10 cellular contexts compared by ENCODE assay signal in the genomic region with DNA sequence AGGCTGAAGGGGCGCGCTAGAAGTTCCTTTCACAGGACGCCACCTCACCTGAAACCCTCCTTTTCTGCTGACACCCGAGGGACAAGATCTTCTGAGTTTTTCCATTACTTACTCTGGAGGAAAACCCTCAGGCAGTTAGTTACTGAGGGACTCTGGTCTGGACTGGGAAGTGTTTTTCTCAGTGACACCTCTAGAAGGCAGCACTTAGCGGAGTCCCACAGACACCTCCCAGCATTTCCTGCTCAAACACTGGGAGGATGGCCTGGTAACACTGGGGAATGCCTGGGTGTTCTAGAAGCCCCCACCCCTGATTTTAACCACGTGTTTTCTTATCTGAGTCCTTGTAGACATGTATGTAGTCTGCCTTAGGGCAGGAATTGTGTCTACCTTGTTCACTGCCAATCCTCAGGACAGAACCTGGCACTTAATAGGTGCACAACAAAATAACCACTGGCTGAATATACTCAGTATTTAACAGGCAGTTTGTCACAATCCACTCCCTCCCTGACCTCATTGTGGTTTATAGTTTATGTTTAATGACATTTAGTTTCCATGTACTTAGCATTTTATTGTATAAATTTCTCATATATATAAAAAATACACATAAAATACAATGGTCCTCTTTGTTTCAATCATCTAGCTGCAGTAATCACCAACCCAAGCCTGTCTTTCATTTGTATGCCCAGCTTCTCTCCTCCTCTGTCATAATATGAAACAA. TPM values are rescaled to one million over a fixed set of nuclear protein-coding genes. Genes with fewer than 3 reads are reported as not detected.
DNase-seq lines count a peak whose midpoint lies in the region; ATAC-seq and TF ChIP-seq lines count a peak whose summit lies in the region.
"Had no signal": no experiment of that assay in that cellular context is flagged by ENCODE, and none has a peak within 500 bp of the region (broad histone marks: within the 10 kb centered on the region; RNA-seq: fewer than 3 reads in every experiment).

No MANE protein-coding gene starts in this region.

- H3K27me3 ChIP-seq in A673 (replicated peaks; ENCODE audit: insufficient read depth, low read depth, low read length, poor library complexity) (no peaks in the 10 kb centered on the region), vagina (no peaks in the 10 kb centered on the region)

- H3K36me3 ChIP-seq in A673 (ENCODE audit: insufficient read depth, low read length, poor library complexity, severe bottlenecking) (no peaks in the 10 kb centered on the region), vagina (no peaks in the 10 kb centered on the region)

- no peak overlapping the region for H3K27ac ChIP-seq in A673 (ENCODE audit: low read depth, low read length, poor library complexity, severe bottlenecking)
- no peak overlapping the region for H3K27ac ChIP-seq in vagina

- TF ChIP-seq CTCF in A673 (conservative IDR thresholded peaks at IDR 0.05; ENCODE audit: low read depth, low read length) = peak; percentile 51
- peak; percentile 24; the same call in 1 of the 2 replicates for TF ChIP-seq CTCF in GM12874 (IDR thresholded peaks at IDR 0.05; ENCODE audit: insufficient read depth, low read depth, low read length)
- peak; percentile 13 for TF ChIP-seq CTCF in foreskin fibroblast (IDR thresholded peaks at IDR 0.05; ENCODE audit: low read depth, low read length)
- TF ChIP-seq CTCF in vagina (IDR thresholded peaks at IDR 0.05) = no peak

- intact Hi-C loops in A673 (cut with micrococcal nuclease; ENCODE audit: unreplicated experiment) = no loop called here
- intact Hi-C loops in vagina (cut with DNase I) = no loop called here

- DNase-seq in A673 (ENCODE audit: low spot score) (peak; percentile 27), OCI-M1 (lab: John Stamatoyannopoulos, UW) (peak; percentile 48), foreskin fibroblast (peak in 1 of 2 donors; percentile 22), vagina (ENCODE audit: extremely low spot score in 2 of 2) (no peak), NCI-H345 treated with DMSO at 0.1 percent for 48 hours (lab: John Stamatoyannopoulos, UW; ENCODE audit: unreplicated experiment) (no peak)
- DNase-seq: caudate nucleus had no signal

- H3K9me3 ChIP-seq in A673 (ENCODE audit: low read depth, low read length, poor library complexity, severe bottlenecking) (no peaks in the 10 kb centered on the region), vagina (no peaks in the 10 kb centered on the region)

- H3K4me1 ChIP-seq in A673 (ENCODE audit: insufficient read depth, low read length, poor library complexity, severe bottlenecking) (no peaks in the 10 kb centered on the region), vagina (no peaks in the 10 kb centered on the region)

- BruUV-seq in A673 (replicated peaks; lab: Mats Ljungman, UMichigan) = no TSS peak

- H3K4me3 ChIP-seq in A673 (ENCODE audit: low read depth, low read length, poor library complexity, severe bottlenecking) (no peak overlapping the region), foreskin fibroblast (ENCODE audit: low read depth in 1 of 2, low read length in 2 of 2) (no peak overlapping the region), vagina (no peak overlapping the region)

- POLR2A ChIA-PET in A673 (lab: Charles Lee; ENCODE audit: low non-redundant PET) = no interaction called here

- TF ChIP-seq POLR2A in vagina (IDR thresholded peaks at IDR 0.05) = no peak

- CTCF ChIA-PET in A673 (lab: Charles Lee) = no interaction called here

- no peak for ATAC-seq in HG03442 (IDR thresholded peaks at IDR 0.05; ENCODE audit: unreplicated experiment)
- no peak for ATAC-seq in HG02840 (IDR thresholded peaks at IDR 0.05; ENCODE audit: low FRiP score, unreplicated experiment)

RNA-seq across cellular contexts. Expression of a gene that starts 4.8 kb away (rescaled TPM):
- total RNA-seq in A673 (2021) (not detected in 2 replicates), vagina (not detected)
- total RNA-seq: posterior vena cava had no signal

Comparison
In these comparisons a context has a peak if more than half of its experiments do, and no peak if none do; other contexts are left out.
1. DNase-seq: peak in A673 (single experiment) and OCI-M1 (single experiment); none in vagina (0 of 2) and NCI-H345 treated with DMSO at 0.1 percent for 48 hours (single experiment).
2. CTCF ChIP-seq: peak in A673 (single experiment), GM12874 (single experiment) and foreskin fibroblast (single experiment); none in vagina (0 of 3).